In the genomic region with DNA sequence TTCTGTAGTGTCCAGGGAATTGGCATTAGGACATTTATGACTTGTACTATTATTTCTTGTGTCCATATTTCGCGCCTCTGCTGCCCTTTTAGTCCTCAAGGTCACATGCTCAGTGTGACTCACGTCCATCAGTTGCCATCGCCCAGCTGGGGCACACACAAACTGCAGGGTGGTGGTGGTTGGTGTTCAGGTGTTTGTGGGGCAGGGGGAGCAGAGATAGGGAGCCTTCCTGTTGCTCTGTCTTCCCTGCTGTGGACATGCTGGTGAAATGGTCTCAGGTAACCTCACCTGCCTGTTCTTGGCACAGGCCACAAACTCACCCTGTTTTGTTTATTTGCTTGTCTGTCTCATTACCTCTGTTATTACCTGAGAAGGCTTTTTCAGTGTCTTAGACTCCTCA, we compare ENCODE assay signal across 11 cellular contexts. TPM values are rescaled to one million over a fixed set of nuclear protein-coding genes. Genes with fewer than 3 reads are reported as not detected.
DNase-seq lines count a peak whose midpoint lies in the region; ATAC-seq and TF ChIP-seq lines count a peak whose summit lies in the region.
"Had no signal": no experiment of that assay in that cellular context is flagged by ENCODE, and none has a peak within 500 bp of the region (broad histone marks: within the 10 kb centered on the region; RNA-seq: fewer than 3 reads in every experiment).

No MANE protein-coding gene starts in this region.

- H3K36me3 ChIP-seq in PC-3 (ENCODE audit: low read depth, low read length), result peaks cover 40% of the 10 kb centered on the region
- H3K36me3 ChIP-seq in psoas muscle (ENCODE audit: insufficient read depth in 1 of 2, low read depth in 1 of 2), result peaks cover 0 to 54% of the 10 kb centered on the region in 2 donors
- peaks cover 41% of the 10 kb centered on the region for H3K36me3 ChIP-seq in Karpas-422 (ENCODE audit: insufficient read depth, low read length)

- intact Hi-C loops in PC-3 (cut with micrococcal nuclease) (no loop called here), psoas muscle (cut with DNase I) (no loop called here), Right ventricle myocardium superior (cut with DNase I) (no loop called here), head of caudate nucleus (cut with DNase I) (no loop called here)

- H3K9ac ChIP-seq in PC-3 (ENCODE audit: low read length), result peak overlapping the region; percentile 72
- H3K9ac ChIP-seq in Karpas-422 (ENCODE audit: low read length), result no peak overlapping the region

- H3K79me2 ChIP-seq in PC-3 (ENCODE audit: low read length) (peaks cover 51% of the 10 kb centered on the region), Karpas-422 (ENCODE audit: low read length) (peaks cover 53% of the 10 kb centered on the region)

- DNase-seq in NCI-H2107 treated with DMSO at 0.1 percent for 48 hours (lab: John Stamatoyannopoulos, UW; ENCODE audit: unreplicated experiment), result peak; percentile 11
- no peak for DNase-seq in NCI-H2107 (lab: John Stamatoyannopoulos, UW)
- peak; percentile 63 for DNase-seq in PC-3
- DNase-seq in epithelial cell of prostate (ENCODE audit: low read depth, low spot score), result no peak
- no peak for DNase-seq in psoas muscle
- no peak for DNase-seq in Karpas-422
- DNase-seq in Right ventricle myocardium superior, result no peak
- DNase-seq in head of caudate nucleus, result no peak
- DNase-seq: 8988T; effector CD4-positive, alpha-beta T cell had no signal

- no TSS peak for BruUV-seq in PC-3 (replicated peaks; lab: Mats Ljungman, UMichigan)

- H3K4me2 ChIP-seq in PC-3 (ENCODE audit: low read length) (peak overlapping the region; percentile 79), Karpas-422 (ENCODE audit: low read depth, low read length, poor library complexity, severe bottlenecking) (no peak overlapping the region)

- WGBS in psoas muscle, 3 donors, result 47 to 60% (median 56%) methylated on average over 4 of the region's 4 CpGs

- no peak overlapping the region for H2AFZ ChIP-seq in PC-3 (ENCODE audit: low read length)
- no peak overlapping the region for H2AFZ ChIP-seq in Karpas-422 (ENCODE audit: low read length)

- H3K4me3 ChIP-seq in PC-3 (ENCODE audit: low read length) (peak overlapping the region; percentile 39), psoas muscle (no peak overlapping the region), Karpas-422 (ENCODE audit: low read length) (no peak overlapping the region)

- CTCF ChIA-PET in PC-3 (lab: Charles Lee), result no interaction called here

- ATAC-seq in PC-3, result peak; percentile 53
- ATAC-seq in psoas muscle, result peak; percentile 64 to 70 (median 69)
- no peak for ATAC-seq in Right ventricle myocardium superior (ENCODE audit: poor library complexity)

- H3F3A ChIP-seq in PC-3 (ENCODE audit: low read length, unreplicated experiment), result peaks cover 8% of the 10 kb centered on the region

- POLR2A ChIA-PET in PC-3 (lab: Charles Lee; ENCODE audit: unreplicated experiment), result interaction anchor here (0.5 kb wide), 1 partner anchor 27 kb away, joined by 4 read pairs; a partner anchor contains a TSS

- TF ChIP-seq CTCF in PC-3 (conservative IDR thresholded peaks at IDR 0.05; ENCODE audit: low read depth, low read length) (no peak), psoas muscle (IDR thresholded peaks at IDR 0.05) (no peak)

- peaks cover 29% of the 10 kb centered on the region for H3K4me1 ChIP-seq in PC-3 (ENCODE audit: insufficient read depth, low read length)
- peaks cover 7% of the 10 kb centered on the region for H3K4me1 ChIP-seq in psoas muscle
- no peaks in the 10 kb centered on the region for H3K4me1 ChIP-seq in Karpas-422 (ENCODE audit: low read length)

- H3K9me3 ChIP-seq in PC-3 (ENCODE audit: low read length), result no peaks in the 10 kb centered on the region
- no peaks in the 10 kb centered on the region for H3K9me3 ChIP-seq in psoas muscle
- no peaks in the 10 kb centered on the region for H3K9me3 ChIP-seq in Karpas-422 (ENCODE audit: low read length)

- peak overlapping the region; percentile 92 for H3K27ac ChIP-seq in PC-3 (ENCODE audit: low read length)
- peak overlapping the region; percentile 79 for H3K27ac ChIP-seq in epithelial cell of prostate
- no peak overlapping the region for H3K27ac ChIP-seq in psoas muscle
- no peak overlapping the region for H3K27ac ChIP-seq in Karpas-422 (ENCODE audit: low read length)

- H3K27me3 ChIP-seq in PC-3 (ENCODE audit: low read length) (no peaks in the 10 kb centered on the region), psoas muscle (ENCODE audit: insufficient read depth in 3 of 3, low read length in 2 of 3) (no peaks in the 10 kb centered on the region), Karpas-422 (ENCODE audit: low read length) (no peaks in the 10 kb centered on the region)

- no peaks in the 10 kb centered on the region for H3K9me2 ChIP-seq in PC-3 (replicated peaks; ENCODE audit: low read length)
- no peaks in the 10 kb centered on the region for H3K9me2 ChIP-seq in Karpas-422 (replicated peaks; ENCODE audit: insufficient read depth, low read length)

- H4K20me1 ChIP-seq in PC-3 (ENCODE audit: low read length) (no peaks in the 10 kb centered on the region), Karpas-422 (ENCODE audit: insufficient read depth, low read depth, low read length) (peaks cover 28% of the 10 kb centered on the region)

RNA-seq across cellular contexts. Expression of a gene that starts 22.4 kb away (rescaled TPM):
- total RNA-seq in PC-3 (2014; rRNA removed) (14.6 and 25.7 TPM in 2 replicates), psoas muscle (10 to 100 TPM in 1 of 4 donors, 1 to 10 TPM in 3; 7.1 to 15.1 (median 7.6) TPM), Right ventricle myocardium superior (12.6 TPM)
- 1 to 10 TPM; 2.3 to 5.0 (median 3.1) TPM for polyA plus RNA-seq in psoas muscle
- total RNA-seq in Karpas-422 (2014; rRNA removed; shearing (Covaris generic); ENCODE audit: low replicate concordance), result 8.7 and 12.8 TPM in 2 replicates

RNA-seq across cellular contexts. Expression of a gene that starts 26.6 kb away (rescaled TPM):
- 24.0 and 32.0 TPM in 2 replicates for total RNA-seq in PC-3 (2014; rRNA removed)
- total RNA-seq in psoas muscle, result 10 to 100 TPM; 22.6 to 57.0 (median 42.5) TPM
- polyA plus RNA-seq in psoas muscle, result 10 to 100 TPM; 39.9 to 49.8 (median 48.4) TPM
- total RNA-seq in Karpas-422 (2014; rRNA removed; shearing (Covaris generic); ENCODE audit: low replicate concordance), result 0.22 and 1.8 TPM in 2 replicates
- 105 TPM for total RNA-seq in Right ventricle myocardium superior

RNA-seq across cellular contexts. Expression of a gene that starts 28.6 kb away (rescaled TPM):
- total RNA-seq in PC-3 (2014; rRNA removed), result 46.8 and 78.6 TPM in 2 replicates
- total RNA-seq in psoas muscle, result 10 to 100 TPM; 45.5 to 72.9 (median 61.0) TPM
- 10 to 100 TPM; 23.0 to 32.5 (median 23.8) TPM for polyA plus RNA-seq in psoas muscle
- 8.3 and 19.6 TPM in 2 replicates for total RNA-seq in Karpas-422 (2014; rRNA removed; shearing (Covaris generic); ENCODE audit: low replicate concordance)
- 42.0 TPM for total RNA-seq in Right ventricle myocardium superior

RNA-seq across cellular contexts. Expression of a gene that starts 32.3 kb away (rescaled TPM):
- total RNA-seq in PC-3 (2014; rRNA removed) (16.4 and 17.0 TPM in 2 replicates), psoas muscle (under 1 TPM; 0.24 to 0.89 (median 0.69) TPM), Right ventricle myocardium superior (0.70 TPM)
- 10 to 100 TPM in 1 of 3 donors, 1 to 10 TPM in 2; 1.4 to 16.0 (median 5.9) TPM for polyA plus RNA-seq in psoas muscle
- total RNA-seq in Karpas-422 (2014; rRNA removed; shearing (Covaris generic); ENCODE audit: low replicate concordance), result 1.3 and 3.8 TPM in 2 replicates
- total RNA-seq: skeletal muscle tissue had no signal

RNA-seq across cellular contexts. Expression of a gene that starts 33.0 kb away (rescaled TPM):
- total RNA-seq in PC-3 (2014; rRNA removed) (195 and 214 TPM in 2 replicates), psoas muscle (10 to 100 TPM; 53.9 to 69.9 (median 58.1) TPM), Right ventricle myocardium superior (45.5 TPM)
- polyA plus RNA-seq in psoas muscle, result 100 to 1,000 TPM in 1 of 3 donors, 10 to 100 TPM in 2; 75.4 to 104 (median 95.2) TPM
- total RNA-seq in Karpas-422 (2014; rRNA removed; shearing (Covaris generic); ENCODE audit: low replicate concordance), result 68.5 and 136 TPM in 2 replicates

Comparison
In these comparisons a context has a peak if more than half of its experiments do, and no peak if none do; other contexts are left out.
1. DNase-seq: peak in NCI-H2107 treated with DMSO at 0.1 percent for 48 hours (single experiment) and PC-3 (single experiment); none in NCI-H2107 (single experiment), epithelial cell of prostate (single experiment), psoas muscle (0 of 2), Karpas-422 (single experiment), Right ventricle myocardium superior (single experiment) and head of caudate nucleus (0 of 42).
2. H3K27ac ChIP-seq: peak in PC-3 (single experiment) and epithelial cell of prostate (single experiment); none in psoas muscle (single experiment) and Karpas-422 (single experiment).